In genomic region chr22:47629273-47629711, GRCh38 we compare ENCODE assay signal across 1 cellular context.
TF ChIP-seq lines count a peak whose summit lies in the region.

No MANE protein-coding gene starts in this region.

TF ChIP-seq in H1, 55 proteins besides CTCF, POLR2A, EP300 and RAD21:
- TF ChIP-seq E2F6 (IDR thresholded peaks at IDR 0.05): no peak
- TF ChIP-seq SIN3A (conservative IDR thresholded peaks at IDR 0.05 in 1 of 2, IDR thresholded peaks at IDR 0.05 in 1 of 2; ENCODE audit: low read depth in 1 of 2, low read length in 2 of 2): no peak
- no peak for TF ChIP-seq ATF3 (IDR thresholded peaks at IDR 0.05; ENCODE audit: insufficient read depth, low read depth, low read length)
- no peak for TF ChIP-seq SAP30 (IDR thresholded peaks at IDR 0.05; ENCODE audit: insufficient read depth, insufficient replicate concordance, low read length)
- no peak for TF ChIP-seq NANOG (IDR thresholded peaks at IDR 0.05; ENCODE audit: insufficient read depth, low read depth, low read length, poor library complexity, severe bottlenecking)
- no peak for TF ChIP-seq GABPA (IDR thresholded peaks at IDR 0.05; ENCODE audit: borderline replicate concordance, insufficient read depth, low read length)
- no peak for TF ChIP-seq ATF2 (IDR thresholded peaks at IDR 0.05; ENCODE audit: low read length)
- no peak for TF ChIP-seq MAX (IDR thresholded peaks at IDR 0.05)
- TF ChIP-seq SP1 (IDR thresholded peaks at IDR 0.05; ENCODE audit: low read depth, low read length): no peak
- TF ChIP-seq BACH1 (IDR thresholded peaks at IDR 0.05; ENCODE audit: low read length): no peak
- TF ChIP-seq CEBPB (IDR thresholded peaks at IDR 0.05; ENCODE audit: low read depth, low read length): no peak
- no peak for TF ChIP-seq KDM1A (IDR thresholded peaks at IDR 0.05; ENCODE audit: borderline replicate concordance, low read length)
- no peak for TF ChIP-seq RNF2 (IDR thresholded peaks at IDR 0.05; ENCODE audit: borderline replicate concordance, low read depth, low read length, missing control alignments, poor library complexity, severe bottlenecking)
- no peak for TF ChIP-seq RFX5 (IDR thresholded peaks at IDR 0.05; ENCODE audit: borderline replicate concordance, low read depth, low read length)
- no peak for TF ChIP-seq PHF8 (conservative IDR thresholded peaks at IDR 0.05; ENCODE audit: low read depth, low read length)
- TF ChIP-seq FOSL1 (IDR thresholded peaks at IDR 0.05; ENCODE audit: insufficient read depth, low read depth, low read length): no peak
